1 cellular context compared by ENCODE assay signal in the genomic region with DNA sequence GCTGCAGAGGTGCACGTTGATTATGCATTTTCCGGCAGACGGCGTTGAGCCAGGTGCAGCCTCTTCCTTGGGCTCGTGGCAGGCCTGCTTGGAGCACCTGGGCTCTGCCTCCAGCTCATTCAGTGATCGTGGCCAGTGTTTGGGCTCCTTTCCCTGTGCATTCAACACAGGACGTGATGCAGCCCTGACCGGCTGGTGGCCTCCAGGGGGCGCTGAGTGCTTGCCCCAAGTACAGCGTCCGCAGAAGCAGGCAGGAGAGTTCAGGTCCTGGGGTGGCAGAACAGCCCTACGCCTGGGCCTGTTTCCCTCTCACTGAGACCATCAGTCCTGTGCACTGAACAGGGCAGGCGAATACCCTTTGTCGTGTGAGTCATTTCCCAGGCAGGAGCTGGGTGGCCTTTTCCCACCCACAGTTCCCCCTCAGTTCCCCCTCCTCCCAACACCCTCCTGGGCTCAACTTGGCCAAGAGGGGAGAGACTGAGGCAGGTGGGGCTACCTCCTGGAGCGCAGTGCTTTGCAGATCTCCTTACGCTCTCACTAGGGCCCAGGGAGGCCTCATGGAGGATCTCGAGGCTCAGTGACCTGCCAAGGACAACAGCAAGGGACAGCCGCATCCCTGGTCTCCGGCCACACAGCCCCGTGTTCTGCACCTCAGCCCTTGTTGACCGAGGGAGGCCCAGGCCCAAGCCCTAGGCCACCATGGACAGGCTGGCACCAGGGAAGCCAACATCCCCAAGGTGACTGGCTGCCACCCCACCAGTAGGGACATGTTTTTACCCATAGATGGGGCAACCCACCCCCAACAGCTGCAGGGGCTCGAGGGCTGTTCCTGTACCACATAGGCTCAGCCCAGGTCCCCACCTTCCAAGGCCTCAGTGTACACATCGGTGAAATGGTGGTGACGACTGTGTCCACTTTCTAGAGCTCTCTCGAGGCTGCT.
TF ChIP-seq lines count a peak whose summit lies in the region.

No MANE protein-coding gene starts in this region.

TF ChIP-seq in HepG2, 621 proteins besides CTCF, POLR2A, EP300 and RAD21 (continued from another document and continues in another):
- TF ChIP-seq REPIN1 (CRISPR knock-in tag; IDR thresholded peaks at IDR 0.05; ENCODE audit: borderline replicate concordance, low read depth) (no peak), ZNF350 (CRISPR knock-in tag; IDR thresholded peaks at IDR 0.05; ENCODE audit: borderline replicate concordance, low read depth) (no peak), ZNF790 (CRISPR knock-in tag; IDR thresholded peaks at IDR 0.05; ENCODE audit: borderline replicate concordance) (no peak), BCL3 (CRISPR knock-in tag; IDR thresholded peaks at IDR 0.05) (no peak), MTA3 (CRISPR knock-in tag; IDR thresholded peaks at IDR 0.05) (no peak), ZBTB8A (CRISPR knock-in tag; IDR thresholded peaks at IDR 0.05; ENCODE audit: borderline replicate concordance, low read depth) (no peak), NONO (IDR thresholded peaks at IDR 0.05) (no peak), NONO (CRISPR knock-in tag; conservative IDR thresholded peaks at IDR 0.05) (peak; percentile 40; the same call in 1 of the 2 replicates), SMC3 (IDR thresholded peaks at IDR 0.05; ENCODE audit: low read length) (peak; percentile 56; the same call in 1 of the 2 replicates), NFE2 (CRISPR knock-in tag; IDR thresholded peaks at IDR 0.05) (no peak), FOXC1 (CRISPR knock-in tag; IDR thresholded peaks at IDR 0.05; ENCODE audit: borderline replicate concordance) (no peak), ZNF275 (CRISPR knock-in tag; IDR thresholded peaks at IDR 0.05; ENCODE audit: borderline replicate concordance) (no peak), SOX6 (IDR thresholded peaks at IDR 0.05) (no peak), SOX6 (CRISPR knock-in tag; IDR thresholded peaks at IDR 0.05) (0 out of 2 replicates have a peak, but pooled peaks have one; percentile 16), ZNF383 (CRISPR knock-in tag; IDR thresholded peaks at IDR 0.05; ENCODE audit: borderline replicate concordance) (no peak), PHF20 (CRISPR knock-in tag; IDR thresholded peaks at IDR 0.05) (no peak), CREM (IDR thresholded peaks at IDR 0.05) (no peak), CREM (CRISPR knock-in tag; IDR thresholded peaks at IDR 0.05) (no peak), ZNF512 (CRISPR knock-in tag; IDR thresholded peaks at IDR 0.05) (no peak), SKI (IDR thresholded peaks at IDR 0.05; ENCODE audit: partially characterized antibody) (no peak), ZNF776 (CRISPR knock-in tag; IDR thresholded peaks at IDR 0.05) (no peak), ZNF850 (CRISPR knock-in tag; conservative IDR thresholded peaks at IDR 0.05) (no peak), ZNF530 (CRISPR knock-in tag; IDR thresholded peaks at IDR 0.05; ENCODE audit: low read depth) (no peak), PAX8 (CRISPR knock-in tag; IDR thresholded peaks at IDR 0.05; ENCODE audit: borderline replicate concordance) (no peak), ZEB1 (IDR thresholded peaks at IDR 0.05; ENCODE audit: insufficient replicate concordance, low read depth) (no peak), DPF2 (CRISPR knock-in tag; IDR thresholded peaks at IDR 0.05; ENCODE audit: borderline replicate concordance, low read depth) (no peak), ZNF704 (CRISPR knock-in tag; IDR thresholded peaks at IDR 0.05; ENCODE audit: borderline replicate concordance) (no peak), HOXA3 (CRISPR knock-in tag; IDR thresholded peaks at IDR 0.05) (0 out of 2 replicates have a peak, but pooled peaks have one; percentile 23), NFYB (CRISPR knock-in tag; IDR thresholded peaks at IDR 0.05) (no peak), XRCC5 (optimal IDR thresholded peaks at IDR 0.05; ENCODE audit: low read length) (peak; percentile 89), KDM2A (CRISPR knock-in tag; IDR thresholded peaks at IDR 0.05; ENCODE audit: borderline replicate concordance, low read depth) (peak; percentile 66; the same call in 1 of the 2 replicates), ATF7-NPFF (CRISPR knock-in tag; IDR thresholded peaks at IDR 0.05; ENCODE audit: low read depth) (no peak), RXRB (CRISPR knock-in tag; IDR thresholded peaks at IDR 0.05; ENCODE audit: borderline replicate concordance) (peak; percentile 72; the same call in 1 of the 2 replicates)
- TF ChIP-seq, protein P1, sequence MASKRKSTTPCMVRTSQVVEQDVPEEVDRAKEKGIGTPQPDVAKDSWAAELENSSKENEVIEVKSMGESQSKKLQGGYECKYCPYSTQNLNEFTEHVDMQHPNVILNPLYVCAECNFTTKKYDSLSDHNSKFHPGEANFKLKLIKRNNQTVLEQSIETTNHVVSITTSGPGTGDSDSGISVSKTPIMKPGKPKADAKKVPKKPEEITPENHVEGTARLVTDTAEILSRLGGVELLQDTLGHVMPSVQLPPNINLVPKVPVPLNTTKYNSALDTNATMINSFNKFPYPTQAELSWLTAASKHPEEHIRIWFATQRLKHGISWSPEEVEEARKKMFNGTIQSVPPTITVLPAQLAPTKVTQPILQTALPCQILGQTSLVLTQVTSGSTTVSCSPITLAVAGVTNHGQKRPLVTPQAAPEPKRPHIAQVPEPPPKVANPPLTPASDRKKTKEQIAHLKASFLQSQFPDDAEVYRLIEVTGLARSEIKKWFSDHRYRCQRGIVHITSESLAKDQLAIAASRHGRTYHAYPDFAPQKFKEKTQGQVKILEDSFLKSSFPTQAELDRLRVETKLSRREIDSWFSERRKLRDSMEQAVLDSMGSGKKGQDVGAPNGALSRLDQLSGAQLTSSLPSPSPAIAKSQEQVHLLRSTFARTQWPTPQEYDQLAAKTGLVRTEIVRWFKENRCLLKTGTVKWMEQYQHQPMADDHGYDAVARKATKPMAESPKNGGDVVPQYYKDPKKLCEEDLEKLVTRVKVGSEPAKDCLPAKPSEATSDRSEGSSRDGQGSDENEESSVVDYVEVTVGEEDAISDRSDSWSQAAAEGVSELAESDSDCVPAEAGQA (IDR thresholded peaks at IDR 0.05; ENCODE audit: low read depth) = no peak
- TF ChIP-seq, protein P1 (CRISPR knock-in tag; IDR thresholded peaks at IDR 0.05; ENCODE audit: borderline replicate concordance) = no peak
- TF ChIP-seq, protein P2, sequence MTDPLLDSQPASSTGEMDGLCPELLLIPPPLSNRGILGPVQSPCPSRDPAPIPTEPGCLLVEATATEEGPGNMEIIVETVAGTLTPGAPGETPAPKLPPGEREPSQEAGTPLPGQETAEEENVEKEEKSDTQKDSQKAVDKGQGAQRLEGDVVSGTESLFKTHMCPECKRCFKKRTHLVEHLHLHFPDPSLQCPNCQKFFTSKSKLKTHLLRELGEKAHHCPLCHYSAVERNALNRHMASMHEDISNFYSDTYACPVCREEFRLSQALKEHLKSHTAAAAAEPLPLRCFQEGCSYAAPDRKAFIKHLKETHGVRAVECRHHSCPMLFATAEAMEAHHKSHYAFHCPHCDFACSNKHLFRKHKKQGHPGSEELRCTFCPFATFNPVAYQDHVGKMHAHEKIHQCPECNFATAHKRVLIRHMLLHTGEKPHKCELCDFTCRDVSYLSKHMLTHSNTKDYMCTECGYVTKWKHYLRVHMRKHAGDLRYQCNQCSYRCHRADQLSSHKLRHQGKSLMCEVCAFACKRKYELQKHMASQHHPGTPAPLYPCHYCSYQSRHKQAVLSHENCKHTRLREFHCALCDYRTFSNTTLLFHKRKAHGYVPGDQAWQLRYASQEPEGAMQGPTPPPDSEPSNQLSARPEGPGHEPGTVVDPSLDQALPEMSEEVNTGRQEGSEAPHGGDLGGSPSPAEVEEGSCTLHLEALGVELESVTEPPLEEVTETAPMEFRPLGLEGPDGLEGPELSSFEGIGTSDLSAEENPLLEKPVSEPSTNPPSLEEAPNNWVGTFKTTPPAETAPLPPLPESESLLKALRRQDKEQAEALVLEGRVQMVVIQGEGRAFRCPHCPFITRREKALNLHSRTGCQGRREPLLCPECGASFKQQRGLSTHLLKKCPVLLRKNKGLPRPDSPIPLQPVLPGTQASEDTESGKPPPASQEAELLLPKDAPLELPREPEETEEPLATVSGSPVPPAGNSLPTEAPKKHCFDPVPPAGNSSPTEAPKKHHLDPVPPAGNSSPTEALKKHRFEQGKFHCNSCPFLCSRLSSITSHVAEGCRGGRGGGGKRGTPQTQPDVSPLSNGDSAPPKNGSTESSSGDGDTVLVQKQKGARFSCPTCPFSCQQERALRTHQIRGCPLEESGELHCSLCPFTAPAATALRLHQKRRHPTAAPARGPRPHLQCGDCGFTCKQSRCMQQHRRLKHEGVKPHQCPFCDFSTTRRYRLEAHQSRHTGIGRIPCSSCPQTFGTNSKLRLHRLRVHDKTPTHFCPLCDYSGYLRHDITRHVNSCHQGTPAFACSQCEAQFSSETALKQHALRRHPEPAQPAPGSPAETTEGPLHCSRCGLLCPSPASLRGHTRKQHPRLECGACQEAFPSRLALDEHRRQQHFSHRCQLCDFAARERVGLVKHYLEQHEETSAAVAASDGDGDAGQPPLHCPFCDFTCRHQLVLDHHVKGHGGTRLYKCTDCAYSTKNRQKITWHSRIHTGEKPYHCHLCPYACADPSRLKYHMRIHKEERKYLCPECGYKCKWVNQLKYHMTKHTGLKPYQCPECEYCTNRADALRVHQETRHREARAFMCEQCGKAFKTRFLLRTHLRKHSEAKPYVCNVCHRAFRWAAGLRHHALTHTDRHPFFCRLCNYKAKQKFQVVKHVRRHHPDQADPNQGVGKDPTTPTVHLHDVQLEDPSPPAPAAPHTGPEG (CRISPR knock-in tag; IDR thresholded peaks at IDR 0.05) = no peak
- TF ChIP-seq, protein P3, sequence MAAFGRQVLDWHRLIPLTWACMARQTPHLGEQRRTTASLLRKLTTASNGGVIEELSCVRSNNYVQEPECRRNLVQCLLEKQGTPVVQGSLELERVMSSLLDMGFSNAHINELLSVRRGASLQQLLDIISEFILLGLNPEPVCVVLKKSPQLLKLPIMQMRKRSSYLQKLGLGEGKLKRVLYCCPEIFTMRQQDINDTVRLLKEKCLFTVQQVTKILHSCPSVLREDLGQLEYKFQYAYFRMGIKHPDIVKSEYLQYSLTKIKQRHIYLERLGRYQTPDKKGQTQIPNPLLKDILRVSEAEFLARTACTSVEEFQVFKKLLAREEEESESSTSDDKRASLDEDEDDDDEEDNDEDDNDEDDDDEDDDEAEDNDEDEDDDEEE (CRISPR knock-in tag; IDR thresholded peaks at IDR 0.05) = no peak
